18 cellular contexts compared by ENCODE assay signal in the genomic region with DNA sequence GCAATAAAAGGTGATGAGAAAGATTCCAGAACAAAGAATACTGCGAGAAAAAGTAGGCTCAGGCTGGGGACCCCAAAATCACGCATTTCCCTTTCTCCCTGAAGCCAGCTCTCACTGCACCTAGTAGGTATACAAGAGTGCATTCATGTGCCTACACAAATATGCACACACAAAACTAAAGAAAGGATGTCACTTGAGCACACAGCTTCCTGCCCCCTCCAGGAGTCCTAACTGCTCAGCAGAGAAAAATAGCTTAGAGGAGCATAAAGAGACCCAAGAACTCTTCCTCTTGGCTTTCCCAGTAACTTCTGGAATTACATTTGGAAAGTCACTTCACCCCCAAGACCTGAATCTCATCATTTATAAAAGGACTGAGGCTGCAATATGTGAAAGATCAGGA. TPM values are rescaled to one million over a fixed set of nuclear protein-coding genes. Genes with fewer than 3 reads are reported as not detected.
DNase-seq lines count a peak whose midpoint lies in the region; ATAC-seq and TF ChIP-seq lines count a peak whose summit lies in the region.
"Had no signal": no experiment of that assay in that cellular context is flagged by ENCODE, and none has a peak within 500 bp of the region (broad histone marks: within the 10 kb centered on the region; RNA-seq: fewer than 3 reads in every experiment).

No MANE protein-coding gene starts in this region.

- no peak for TF ChIP-seq CTCF in activated CD8-positive, alpha-beta T cell treated with anti-CD3 and anti-CD28 coated beads for 36 hours (IDR thresholded peaks at IDR 0.05)
- TF ChIP-seq CTCF in H9 (conservative IDR thresholded peaks at IDR 0.05) (no peak), RWPE1 (conservative IDR thresholded peaks at IDR 0.05; ENCODE audit: low read depth) (no peak)

- H3K9me3 Mint-ChIP-seq in activated CD8-positive, alpha-beta T cell treated with anti-CD3 and anti-CD28 coated beads, Interleukin-2, amount 10 ng/mL, durations not matched to agents 7 days and 5 days (ENCODE audit: insufficient read depth) = no peaks in the 10 kb centered on the region
- peaks cover 12% of the 10 kb centered on the region for H3K9me3 Mint-ChIP-seq in activated CD8-positive, alpha-beta T cell treated with anti-CD3 and anti-CD28 coated beads for 36 hours
- H3K9me3 Mint-ChIP-seq in H9 = peaks cover 0 to 9% of the 10 kb centered on the region in 2 experiments; a peak in 3 of 5 replicates
- H3K9me3 Mint-ChIP-seq in central memory CD8-positive, alpha-beta T cell = no peaks in the 10 kb centered on the region
- peaks cover 0 to 12% (median 0%) of the 10 kb centered on the region in 9 donors for H3K9me3 Mint-ChIP-seq in naive thymus-derived CD8-positive, alpha-beta T cell

- CTCF ChIA-PET in activated CD8-positive, alpha-beta T cell treated with anti-CD3 and anti-CD28 coated beads, Interleukin-2, amount 10 ng/mL, durations not matched to agents 7 days and 5 days (lab: Charles Lee) = interaction anchor here (1.4 kb wide), 1 partner anchor 34 kb away, joined by 3 read pairs; no protein-coding TSS in a partner anchor
- CTCF ChIA-PET in activated CD8-positive, alpha-beta T cell treated with anti-CD3 and anti-CD28 coated beads for 36 hours (lab: Charles Lee) = interaction anchor here (0.7 to 1.6 kb wide), 7 partner anchors 8 to 147 kb away, joined by 3 to 4 read pairs (median 3); no protein-coding TSS in a partner anchor
- CTCF ChIA-PET in RWPE1 (lab: Yijun Ruan, JAX) = no interaction called here

- no peak overlapping the region for H3T11ph ChIP-seq in H9 (ENCODE audit: low read length)

- H2BK20ac ChIP-seq in H9 (ENCODE audit: low read depth, low read length, poor library complexity, severe bottlenecking) = no peak overlapping the region

- no peak overlapping the region for H3K56ac ChIP-seq in H9 (ENCODE audit: insufficient read length, low read depth, low read length)

- no peak overlapping the region for H3K4me2 ChIP-seq in H9 (ENCODE audit: insufficient read depth, insufficient read length, low read length)

- H2AK5ac ChIP-seq in H9 (ENCODE audit: insufficient read length, low read length) = no peak overlapping the region

- no peaks in the 10 kb centered on the region for H3K27me3 Mint-ChIP-seq in activated CD8-positive, alpha-beta T cell treated with anti-CD3 and anti-CD28 coated beads, Interleukin-2, amount 10 ng/mL, durations not matched to agents 7 days and 5 days (ENCODE audit: low read depth)
- H3K27me3 Mint-ChIP-seq in activated CD8-positive, alpha-beta T cell treated with anti-CD3 and anti-CD28 coated beads for 36 hours = no peaks in the 10 kb centered on the region
- no peaks in the 10 kb centered on the region for H3K27me3 Mint-ChIP-seq in H9 (ENCODE audit: low read depth)
- no peaks in the 10 kb centered on the region for H3K27me3 Mint-ChIP-seq in central memory CD8-positive, alpha-beta T cell
- no peaks in the 10 kb centered on the region for H3K27me3 Mint-ChIP-seq in naive thymus-derived CD8-positive, alpha-beta T cell

- H3K18ac ChIP-seq in H9 (ENCODE audit: insufficient read length, low read depth, low read length) = no peak overlapping the region

- no peak overlapping the region for H2BK120ac ChIP-seq in H9 (ENCODE audit: low read depth, low read length, poor library complexity, severe bottlenecking)

- H3K27ac Mint-ChIP-seq in activated CD8-positive, alpha-beta T cell treated with anti-CD3 and anti-CD28 coated beads, Interleukin-2, amount 10 ng/mL, durations not matched to agents 7 days and 5 days = peak overlapping the region; percentile 30
- no peak overlapping the region for H3K27ac Mint-ChIP-seq in activated CD8-positive, alpha-beta T cell treated with anti-CD3 and anti-CD28 coated beads for 36 hours
- peak overlapping the region; percentile 55 to 72 (median 60); a peak in 5 of 7 replicates for H3K27ac Mint-ChIP-seq in H9
- H3K27ac Mint-ChIP-seq in central memory CD8-positive, alpha-beta T cell (ENCODE audit: low read depth) = peak overlapping the region; percentile 44
- peak overlapping the region in 3 of 10 donors; percentile 22 to 75 (median 33) for H3K27ac Mint-ChIP-seq in naive thymus-derived CD8-positive, alpha-beta T cell
- H3K27ac Mint-ChIP-seq: CD14-positive monocyte had no signal

- H2BK5ac ChIP-seq in H9 (ENCODE audit: insufficient read length, low read length) = no peak overlapping the region

- peaks cover 9% of the 10 kb centered on the region; the same call in 1 of the 2 replicates for H3K4me1 ChIP-seq in H9 (ENCODE audit: insufficient read depth, low read length)

- ATAC-seq in activated CD8-positive, alpha-beta T cell treated with anti-CD3 and anti-CD28 coated beads, Interleukin-2, amount 10 ng/mL, durations not matched to agents 7 days and 5 days = no peak
- ATAC-seq in activated CD8-positive, alpha-beta T cell treated with anti-CD3 and anti-CD28 coated beads for 36 hours = no peak
- no peak for ATAC-seq in central memory CD8-positive, alpha-beta T cell (replicated peaks; ENCODE audit: extremely low read depth, poor library complexity, severe bottlenecking)
- peak in 1 of 2 donors; percentile 46 for ATAC-seq in naive thymus-derived CD8-positive, alpha-beta T cell
- ATAC-seq: PC-3 had no signal

- H3K4ac ChIP-seq in H9 (ENCODE audit: low read depth, low read length) = no peak overlapping the region

- intact Hi-C loops in activated CD8-positive, alpha-beta T cell treated with anti-CD3 and anti-CD28 coated beads for 36 hours (cut with micrococcal nuclease) = no loop called here
- intact Hi-C loops in posterior cingulate gyrus (cut with DNase I) = no loop called here

- H4K8ac ChIP-seq in H9 (replicated peaks; ENCODE audit: insufficient read length, low read depth, low read length) = no peak overlapping the region

- H3K79me1 ChIP-seq in H9 (ENCODE audit: insufficient read depth, low read depth, low read length, poor library complexity, severe bottlenecking) = no peaks in the 10 kb centered on the region

- no peak overlapping the region for H2BK12ac ChIP-seq in H9 (ENCODE audit: insufficient read length, low read depth, low read length)

- no CpG with 5 or more reads among the region's 2 CpGs for WGBS in H9 (ENCODE audit: extremely low coverage, insufficient read length, low lambda C conversion rate)

- H3K23ac ChIP-seq in H9 (ENCODE audit: insufficient read length, low read depth, low read length) = no peak overlapping the region

- no peaks in the 10 kb centered on the region for H4K20me1 ChIP-seq in H9 (ENCODE audit: control insufficient read depth, insufficient read depth, insufficient read length)

- H3K79me2 ChIP-seq in H9 (ENCODE audit: insufficient read depth, low read length) = peaks cover 5% of the 10 kb centered on the region; the same call in 1 of the 2 replicates

- no peaks in the 10 kb centered on the region for H3K27me3 ChIP-seq in H9 (ENCODE audit: insufficient read depth, low read length)

- no peak overlapping the region for H2BK15ac ChIP-seq in H9 (ENCODE audit: low read depth, low read length)

- peaks cover 68% of the 10 kb centered on the region for H3K4me1 Mint-ChIP-seq in activated CD8-positive, alpha-beta T cell treated with anti-CD3 and anti-CD28 coated beads, Interleukin-2, amount 10 ng/mL, durations not matched to agents 7 days and 5 days (ENCODE audit: low read depth)
- peaks cover 82% of the 10 kb centered on the region for H3K4me1 Mint-ChIP-seq in activated CD8-positive, alpha-beta T cell treated with anti-CD3 and anti-CD28 coated beads for 36 hours (ENCODE audit: low read depth)
- peaks cover 28 to 31% of the 10 kb centered on the region in 2 experiments for H3K4me1 Mint-ChIP-seq in H9
- H3K4me1 Mint-ChIP-seq in central memory CD8-positive, alpha-beta T cell = peaks cover 91% of the 10 kb centered on the region
- H3K4me1 Mint-ChIP-seq in naive thymus-derived CD8-positive, alpha-beta T cell = peaks cover 51 to 93% (median 90%) of the 10 kb centered on the region in 4 donors

- H3K4me3 Mint-ChIP-seq in activated CD8-positive, alpha-beta T cell treated with anti-CD3 and anti-CD28 coated beads, Interleukin-2, amount 10 ng/mL, durations not matched to agents 7 days and 5 days = no peak overlapping the region
- no peak overlapping the region for H3K4me3 Mint-ChIP-seq in activated CD8-positive, alpha-beta T cell treated with anti-CD3 and anti-CD28 coated beads for 36 hours
- peak overlapping the region in 1 of 2 experiments; percentile 34; a peak in 1 of 5 replicates for H3K4me3 Mint-ChIP-seq in H9
- H3K4me3 Mint-ChIP-seq in central memory CD8-positive, alpha-beta T cell = peak overlapping the region; percentile 50
- peak overlapping the region in 9 of 10 donors; percentile 15 to 69 (median 35) for H3K4me3 Mint-ChIP-seq in naive thymus-derived CD8-positive, alpha-beta T cell
- H3K4me3 Mint-ChIP-seq: CD14-positive monocyte had no signal

- H3K9ac ChIP-seq in H9 (ENCODE audit: extremely low read depth, insufficient read length, low read length) = no peak overlapping the region

- H3K27ac ChIP-seq in H9 (ENCODE audit: insufficient read length, low read depth, low read length) = no peak overlapping the region
- H3K27ac ChIP-seq in RWPE1 = no peak overlapping the region
- H3K27ac ChIP-seq: 22Rv1, HL-60 had no signal

- POLR2A ChIA-PET in activated CD8-positive, alpha-beta T cell treated with anti-CD3 and anti-CD28 coated beads, Interleukin-2, amount 10 ng/mL, durations not matched to agents 7 days and 5 days (lab: Charles Lee) = interaction anchor here (1.2 kb wide), 2 partner anchors 14 to 21 kb away, joined by 3 read pairs; no protein-coding TSS in a partner anchor
- POLR2A ChIA-PET in activated CD8-positive, alpha-beta T cell treated with anti-CD3 and anti-CD28 coated beads for 36 hours (lab: Charles Lee) = interaction anchor here (0.7 kb wide), 1 partner anchor 8 kb away, joined by 3 read pairs; no protein-coding TSS in a partner anchor
- POLR2A ChIA-PET in naive thymus-derived CD8-positive, alpha-beta T cell (lab: Charles Lee) = interaction anchor here (1.0 to 1.9 kb wide), 2 partner anchors 13 to 38 kb away, joined by 4 to 10 read pairs; a partner anchor contains a TSS
- POLR2A ChIA-PET in RWPE1 (lab: Yijun Ruan, JAX; ENCODE audit: low non-redundant PET) = no interaction called here

- H3K14ac ChIP-seq in H9 (ENCODE audit: insufficient read depth, low read length) = no peak overlapping the region

- H4K5ac ChIP-seq in H9 (ENCODE audit: insufficient read length, low read depth, low read length) = no peak overlapping the region

- H2AFZ ChIP-seq in H9 (ENCODE audit: low read length) = no peak overlapping the region

- no peaks in the 10 kb centered on the region for H3K9me3 ChIP-seq in H9 (ENCODE audit: control insufficient read depth, low read depth, low read length)

- H4K91ac ChIP-seq in H9 (ENCODE audit: insufficient read length, low read depth, low read length) = no peak overlapping the region

- H3K23me2 ChIP-seq in H9 (ENCODE audit: insufficient read length, low read depth, low read length, poor library complexity, severe bottlenecking) = no peaks in the 10 kb centered on the region

- no peak for DNase-seq in activated CD8-positive, alpha-beta T cell treated with anti-CD3 and anti-CD28 coated beads, Interleukin-2, amount 10 ng/mL, durations not matched to agents 7 days and 5 days
- DNase-seq in activated CD8-positive, alpha-beta T cell treated with anti-CD3 and anti-CD28 coated beads for 36 hours = no peak
- DNase-seq in H9 (no peak), posterior cingulate gyrus (no peak), RWPE1 (ENCODE audit: low spot score) (no peak)
- no peak for DNase-seq in central memory CD8-positive, alpha-beta T cell (ENCODE audit: low spot score in 2 of 2)
- DNase-seq in naive thymus-derived CD8-positive, alpha-beta T cell = no peak
- no peak for DNase-seq in stimulated activated CD4-positive, alpha-beta T cell treated with anti-CD3 and anti-CD28 coated beads, Interleukin-12 subunit alpha, Interleukin-12 subunit beta, amount 100 ng/mL, for 4 hours
- DNase-seq: DMS79 treated with DMSO at 0.1 percent for 48 hours; NCI-H1048; NCI-H146; NCI-H2081 treated with DMSO at 0.1 percent for 48 hours; NCI-H524 treated with DMSO at 0.1 percent for 48 hours; NK-92 treated with Interleukin-12 subunit alpha and Interleukin-12 subunit beta, amount 100 ng/mL, for 24 hours; PC-3 had no signal

- peaks cover 40% of the 10 kb centered on the region for H3K36me3 Mint-ChIP-seq in activated CD8-positive, alpha-beta T cell treated with anti-CD3 and anti-CD28 coated beads, Interleukin-2, amount 10 ng/mL, durations not matched to agents 7 days and 5 days (ENCODE audit: low read depth)
- H3K36me3 Mint-ChIP-seq in activated CD8-positive, alpha-beta T cell treated with anti-CD3 and anti-CD28 coated beads for 36 hours (ENCODE audit: low read depth) = peaks cover 33% of the 10 kb centered on the region
- peaks cover 0 to 4% (median 4%) of the 10 kb centered on the region in 3 experiments; a peak in 3 of 7 replicates for H3K36me3 Mint-ChIP-seq in H9 (ENCODE audit: insufficient read depth in 1 of 3, low read depth in 3 of 3)
- H3K36me3 Mint-ChIP-seq in central memory CD8-positive, alpha-beta T cell (ENCODE audit: insufficient read depth) = peaks cover 27% of the 10 kb centered on the region
- H3K36me3 Mint-ChIP-seq in naive thymus-derived CD8-positive, alpha-beta T cell = peaks cover 0 to 24% (median 9%) of the 10 kb centered on the region in 3 donors

RNA-seq across cellular contexts. Expression of a gene that starts 38.0 kb away (rescaled TPM):
- total RNA-seq in activated CD8-positive, alpha-beta T cell treated with anti-CD3 and anti-CD28 coated beads, Interleukin-2, amount 10 ng/mL, durations not matched to agents 7 days and 5 days = 100 to 1,000 TPM; 156 to 159 TPM
- 100 to 1,000 TPM in 1 of 2 experiments, 10 to 100 TPM in 1; 96.3 to 108 TPM for total RNA-seq in activated CD8-positive, alpha-beta T cell treated with anti-CD3 and anti-CD28 coated beads for 36 hours
- total RNA-seq in H9 (2021) = 11.0 and 12.8 TPM in 2 replicates
- total RNA-seq in naive thymus-derived CD8-positive, alpha-beta T cell = 100 to 1,000 TPM; 346 to 361 TPM
- 100 to 1,000 TPM; 162 to 244 (median 174) TPM for polyA plus RNA-seq in naive thymus-derived CD8-positive, alpha-beta T cell

Comparison
In these comparisons a context has a peak if more than half of its experiments do, and no peak if none do; other contexts are left out.
1. H3K4me3 Mint-ChIP-seq: peak in central memory CD8-positive, alpha-beta T cell (single experiment) and naive thymus-derived CD8-positive, alpha-beta T cell (9 of 10); none in activated CD8-positive, alpha-beta T cell treated with anti-CD3 and anti-CD28 coated beads, Interleukin-2, amount 10 ng/mL, durations not matched to agents 7 days and 5 days (single experiment) and activated CD8-positive, alpha-beta T cell treated with anti-CD3 and anti-CD28 coated beads for 36 hours (single experiment).